In genomic region chr2:85611217-85611704, GRCh38 we compare ENCODE assay signal across 8 cellular contexts. TPM values are rescaled to one million over a fixed set of nuclear protein-coding genes. Genes with fewer than 3 reads are reported as not detected.
DNase-seq lines count a peak whose midpoint lies in the region; ATAC-seq and TF ChIP-seq lines count a peak whose summit lies in the region.

No MANE protein-coding gene starts in this region.

- DNase-seq in CD4-positive, alpha-beta T cell = no peak
- peak in 1 of 2 donors; percentile 20 for DNase-seq in cardiac fibroblast (ENCODE audit: low read depth in 2 of 2)
- no peak for DNase-seq in amniotic stem cell (lab: John Stamatoyannopoulos, UW)
- DNase-seq in HPDE6-E6E7 (ENCODE audit: extremely low spot score) = no peak
- no peak for DNase-seq in COR-L47 (lab: John Stamatoyannopoulos, UW)

- peaks cover 25% of the 10 kb centered on the region for H3K36me3 ChIP-seq in muscle layer of colon (ENCODE audit: insufficient read depth, low read length)

- peak overlapping the region; percentile 86 for H3K27ac Mint-ChIP-seq in CD4-positive, alpha-beta T cell

- peak; percentile 23 for ATAC-seq in CD4-positive, alpha-beta T cell (ENCODE audit: poor library complexity)
- ATAC-seq in HG03521 (IDR thresholded peaks at IDR 0.05; ENCODE audit: unreplicated experiment) (peak; percentile 16), GM21528 (IDR thresholded peaks at IDR 0.05; ENCODE audit: low FRiP score, unreplicated experiment) (no peak)

- H3K9ac ChIP-seq in muscle layer of colon (ENCODE audit: low read length) = peak overlapping the region; percentile 83

- H3K36me3 Mint-ChIP-seq in CD4-positive, alpha-beta T cell (ENCODE audit: low read depth) = peaks cover 50% of the 10 kb centered on the region

- no peak for TF ChIP-seq CTCF in CD4-positive, alpha-beta T cell (IDR thresholded peaks at IDR 0.05)
- no peak for TF ChIP-seq CTCF in cardiac fibroblast (IDR thresholded peaks at IDR 0.05; ENCODE audit: low read depth, low read length)

- H3K27ac ChIP-seq in CD4-positive, alpha-beta T cell (ENCODE audit: low read depth, low read length) = peak overlapping the region; percentile 74
- H3K27ac ChIP-seq in muscle layer of colon (ENCODE audit: low read depth, low read length) = peak overlapping the region; percentile 87

- CTCF ChIA-PET in CD4-positive, alpha-beta T cell (lab: Charles Lee) = interaction anchor here (0.9 to 1.4 kb wide), 4 partner anchors 8 to 73 kb away, joined by 3 to 4 read pairs (median 4); partner anchors contain the start of genes MAT2A, RNF181 and TMEM150A

- no peaks in the 10 kb centered on the region for H3K27me3 ChIP-seq in CD4-positive, alpha-beta T cell (ENCODE audit: control insufficient read depth, insufficient read depth, low read length)
- no peaks in the 10 kb centered on the region for H3K27me3 ChIP-seq in muscle layer of colon (ENCODE audit: control insufficient read depth in 1 of 2, insufficient read depth in 2 of 2, low read length in 2 of 2)

- peaks cover 18% of the 10 kb centered on the region for H3K4me1 ChIP-seq in muscle layer of colon (ENCODE audit: insufficient read depth, low read length)

- H3K9me3 Mint-ChIP-seq in CD4-positive, alpha-beta T cell = no peaks in the 10 kb centered on the region

- H3K4me1 Mint-ChIP-seq in CD4-positive, alpha-beta T cell (ENCODE audit: low read depth) = peaks cover 39% of the 10 kb centered on the region

- intact Hi-C loops in CD4-positive, alpha-beta T cell (cut with DNase I, micrococcal nuclease) = no loop called here

- POLR2A ChIA-PET in CD4-positive, alpha-beta T cell (lab: Charles Lee) = interaction anchor here (0.7 to 1.7 kb wide), 15 partner anchors 9 to 830 kb away, joined by 3 to 24 read pairs (median 5); partner anchors contain the start of genes ELMOD3, KDM3A, MAT2A and RETSAT

- H3K27me3 Mint-ChIP-seq in CD4-positive, alpha-beta T cell = no peaks in the 10 kb centered on the region

- peak overlapping the region; percentile 95 for H3K4me3 Mint-ChIP-seq in CD4-positive, alpha-beta T cell

- no peaks in the 10 kb centered on the region for H3K9me3 ChIP-seq in CD4-positive, alpha-beta T cell (ENCODE audit: control insufficient read depth, low read length)
- no peaks in the 10 kb centered on the region for H3K9me3 ChIP-seq in muscle layer of colon (ENCODE audit: low read length)

- peak overlapping the region; percentile 67 to 82 for H3K4me3 ChIP-seq in cardiac fibroblast (replicated peaks in 1 of 2; ENCODE audit: low read depth in 2 of 2, low read length in 2 of 2)
- peak overlapping the region; percentile 66 to 94 for H3K4me3 ChIP-seq in muscle layer of colon (ENCODE audit: low read depth in 1 of 2, low read length in 2 of 2)

RNA-seq across cellular contexts. Expression of gene C2orf68, which starts 0.6 kb away (rescaled TPM):
- total RNA-seq in CD4-positive, alpha-beta T cell = 10 to 100 TPM; 31.0 to 31.2 TPM

RNA-seq across cellular contexts. Expression of gene USP39, which starts 4.7 kb away (rescaled TPM):
- total RNA-seq in CD4-positive, alpha-beta T cell = 10 to 100 TPM; 48.1 to 51.2 TPM

RNA-seq across cellular contexts. Expression of gene TMEM150A, which starts 8.8 kb away (rescaled TPM):
- 1 to 10 TPM; 6.6 to 7.0 TPM for total RNA-seq in CD4-positive, alpha-beta T cell

RNA-seq across cellular contexts. Expression of gene RNF181, which starts 15.7 kb away (rescaled TPM):
- 10 to 100 TPM; 41.5 to 43.8 TPM for total RNA-seq in CD4-positive, alpha-beta T cell

RNA-seq across cellular contexts. Expression of gene VAMP5, which starts 27.0 kb away (rescaled TPM):
- total RNA-seq in CD4-positive, alpha-beta T cell = 10 to 100 TPM; 17.0 to 17.2 TPM
